In genomic region chr20:32312718-32313424, GRCh38 we compare ENCODE assay signal across 1 cellular context.
TF ChIP-seq lines count a peak whose summit lies in the region.

No MANE protein-coding gene starts in this region.

TF ChIP-seq in HepG2, 621 proteins besides CTCF, POLR2A, EP300 and RAD21 (continues in another document):
- TF ChIP-seq ZNF614 (CRISPR knock-in tag; IDR thresholded peaks at IDR 0.05; ENCODE audit: borderline replicate concordance), result peak; percentile 69; the same call in 1 of the 2 replicates
- no peak for TF ChIP-seq SATB2 (CRISPR knock-in tag; IDR thresholded peaks at IDR 0.05)
- no peak for TF ChIP-seq MTA3 (CRISPR knock-in tag; IDR thresholded peaks at IDR 0.05)
- TF ChIP-seq NFATC3 (CRISPR knock-in tag; IDR thresholded peaks at IDR 0.05), result no peak
- no peak for TF ChIP-seq ZBTB49 (CRISPR knock-in tag; IDR thresholded peaks at IDR 0.05; ENCODE audit: borderline replicate concordance)
- TF ChIP-seq PHF5A (CRISPR knock-in tag; IDR thresholded peaks at IDR 0.05; ENCODE audit: low read depth, unreplicated experiment), result no peak
- TF ChIP-seq TEF (CRISPR knock-in tag; IDR thresholded peaks at IDR 0.05), result no peak
- no peak for TF ChIP-seq ZZZ3 (CRISPR knock-in tag; IDR thresholded peaks at IDR 0.05; ENCODE audit: borderline replicate concordance)
- TF ChIP-seq ZNF160 (CRISPR knock-in tag; IDR thresholded peaks at IDR 0.05), result no peak
- no peak for TF ChIP-seq MXD3 (CRISPR knock-in tag; IDR thresholded peaks at IDR 0.05)
- 0 out of 2 replicates have a peak, but pooled peaks have one; percentile 54 for TF ChIP-seq BCL3 (CRISPR knock-in tag; IDR thresholded peaks at IDR 0.05)
- TF ChIP-seq ZFP41 (CRISPR knock-in tag; IDR thresholded peaks at IDR 0.05; ENCODE audit: borderline replicate concordance), result no peak
- 0 out of 2 replicates have a peak, but pooled peaks have one; percentile 26 for TF ChIP-seq GMEB1 (CRISPR knock-in tag; IDR thresholded peaks at IDR 0.05; ENCODE audit: borderline replicate concordance)
- no peak for TF ChIP-seq SP4 (CRISPR knock-in tag; IDR thresholded peaks at IDR 0.05)
- TF ChIP-seq NFKBIZ (CRISPR knock-in tag; IDR thresholded peaks at IDR 0.05), result no peak
- no peak for TF ChIP-seq ZFP91 (CRISPR knock-in tag; IDR thresholded peaks at IDR 0.05; ENCODE audit: borderline replicate concordance)
- no peak for TF ChIP-seq ZNF280D (CRISPR knock-in tag; IDR thresholded peaks at IDR 0.05)
- TF ChIP-seq ZNF773 (CRISPR knock-in tag; IDR thresholded peaks at IDR 0.05; ENCODE audit: borderline replicate concordance), result no peak
- no peak for TF ChIP-seq HNRNPLL (IDR thresholded peaks at IDR 0.05; ENCODE audit: low read depth, low read length, poor library complexity, severe bottlenecking)
- TF ChIP-seq HOXA9 (CRISPR knock-in tag; IDR thresholded peaks at IDR 0.05; ENCODE audit: borderline replicate concordance), result no peak
- peak; percentile 49; the same call in 1 of the 2 replicates for TF ChIP-seq HMG20A (CRISPR knock-in tag; IDR thresholded peaks at IDR 0.05; ENCODE audit: borderline replicate concordance)
- TF ChIP-seq ZNF460 (CRISPR knock-in tag; IDR thresholded peaks at IDR 0.05; ENCODE audit: borderline replicate concordance), result no peak
- no peak for TF ChIP-seq ZNF446 (CRISPR knock-in tag; IDR thresholded peaks at IDR 0.05)
- no peak for TF ChIP-seq SKI (IDR thresholded peaks at IDR 0.05; ENCODE audit: partially characterized antibody)
- no peak for TF ChIP-seq SMAD9 (CRISPR knock-in tag; IDR thresholded peaks at IDR 0.05)
- no peak for TF ChIP-seq ZBTB25 (CRISPR knock-in tag; IDR thresholded peaks at IDR 0.05)
- TF ChIP-seq ARNT (IDR thresholded peaks at IDR 0.05), result no peak
- no peak for TF ChIP-seq ZNF549 (CRISPR knock-in tag; IDR thresholded peaks at IDR 0.05)
- TF ChIP-seq ZNF629 (CRISPR knock-in tag; conservative IDR thresholded peaks at IDR 0.05), result no peak
- TF ChIP-seq RCOR2 (CRISPR knock-in tag; IDR thresholded peaks at IDR 0.05), result peak; percentile 70
- peak; percentile 34; the same call in 1 of the 2 replicates for TF ChIP-seq RARA (CRISPR knock-in tag; IDR thresholded peaks at IDR 0.05)
- 0 out of 2 replicates have a peak, but pooled peaks have one; percentile 16 for TF ChIP-seq ZNF546 (CRISPR knock-in tag; conservative IDR thresholded peaks at IDR 0.05)
- TF ChIP-seq ZC3H4 (CRISPR knock-in tag; IDR thresholded peaks at IDR 0.05; ENCODE audit: borderline replicate concordance), result no peak
- TF ChIP-seq CBX2 (IDR thresholded peaks at IDR 0.05; ENCODE audit: low read depth, low read length), result no peak
- no peak for TF ChIP-seq CBX2 (CRISPR knock-in tag; IDR thresholded peaks at IDR 0.05; ENCODE audit: low read depth)
- no peak for TF ChIP-seq CEBPZ (IDR thresholded peaks at IDR 0.05; ENCODE audit: low read length)
- no peak for TF ChIP-seq RBFOX2 (IDR thresholded peaks at IDR 0.05; ENCODE audit: low read depth, low read length)
- no peak for TF ChIP-seq ZSCAN22 (CRISPR knock-in tag; IDR thresholded peaks at IDR 0.05)
- no peak for TF ChIP-seq DMAP1 (CRISPR knock-in tag; IDR thresholded peaks at IDR 0.05)
- TF ChIP-seq ZNF607 (CRISPR knock-in tag; IDR thresholded peaks at IDR 0.05; ENCODE audit: borderline replicate concordance), result no peak
- TF ChIP-seq ZEB1 (IDR thresholded peaks at IDR 0.05; ENCODE audit: insufficient replicate concordance, low read depth), result no peak
- no peak for TF ChIP-seq SIX1 (CRISPR knock-in tag; IDR thresholded peaks at IDR 0.05; ENCODE audit: borderline replicate concordance)
- TF ChIP-seq SNRNP70 (IDR thresholded peaks at IDR 0.05; ENCODE audit: low read depth, low read length), result no peak
- no peak for TF ChIP-seq ZNF572 (CRISPR knock-in tag; IDR thresholded peaks at IDR 0.05)
- TF ChIP-seq IRF2 (CRISPR knock-in tag; IDR thresholded peaks at IDR 0.05), result no peak
- TF ChIP-seq ZNF350 (CRISPR knock-in tag; IDR thresholded peaks at IDR 0.05; ENCODE audit: borderline replicate concordance, low read depth), result no peak
- TF ChIP-seq SALL1 (CRISPR knock-in tag; IDR thresholded peaks at IDR 0.05), result peak; percentile 68
- TF ChIP-seq JUN (CRISPR knock-in tag; IDR thresholded peaks at IDR 0.05), result no peak
- no peak for TF ChIP-seq ZNF615 (CRISPR knock-in tag; IDR thresholded peaks at IDR 0.05; ENCODE audit: borderline replicate concordance)
- TF ChIP-seq NR2F2 (IDR thresholded peaks at IDR 0.05; ENCODE audit: borderline replicate concordance, low read depth), result no peak
- TF ChIP-seq ZNF639 (CRISPR knock-in tag; conservative IDR thresholded peaks at IDR 0.05), result no peak
- TF ChIP-seq NFKB2 (CRISPR knock-in tag; IDR thresholded peaks at IDR 0.05; ENCODE audit: borderline replicate concordance), result no peak
- TF ChIP-seq SIX4 (CRISPR knock-in tag; IDR thresholded peaks at IDR 0.05), result no peak
- TF ChIP-seq MIXL1 (CRISPR knock-in tag; IDR thresholded peaks at IDR 0.05), result peak; percentile 76; the same call in 1 of the 2 replicates
- TF ChIP-seq MEIS1 (CRISPR knock-in tag; IDR thresholded peaks at IDR 0.05; ENCODE audit: borderline replicate concordance), result no peak
- no peak for TF ChIP-seq SP2 (CRISPR knock-in tag; IDR thresholded peaks at IDR 0.05)
